ENCODE assay signal across 10 cellular contexts in the genomic region with DNA sequence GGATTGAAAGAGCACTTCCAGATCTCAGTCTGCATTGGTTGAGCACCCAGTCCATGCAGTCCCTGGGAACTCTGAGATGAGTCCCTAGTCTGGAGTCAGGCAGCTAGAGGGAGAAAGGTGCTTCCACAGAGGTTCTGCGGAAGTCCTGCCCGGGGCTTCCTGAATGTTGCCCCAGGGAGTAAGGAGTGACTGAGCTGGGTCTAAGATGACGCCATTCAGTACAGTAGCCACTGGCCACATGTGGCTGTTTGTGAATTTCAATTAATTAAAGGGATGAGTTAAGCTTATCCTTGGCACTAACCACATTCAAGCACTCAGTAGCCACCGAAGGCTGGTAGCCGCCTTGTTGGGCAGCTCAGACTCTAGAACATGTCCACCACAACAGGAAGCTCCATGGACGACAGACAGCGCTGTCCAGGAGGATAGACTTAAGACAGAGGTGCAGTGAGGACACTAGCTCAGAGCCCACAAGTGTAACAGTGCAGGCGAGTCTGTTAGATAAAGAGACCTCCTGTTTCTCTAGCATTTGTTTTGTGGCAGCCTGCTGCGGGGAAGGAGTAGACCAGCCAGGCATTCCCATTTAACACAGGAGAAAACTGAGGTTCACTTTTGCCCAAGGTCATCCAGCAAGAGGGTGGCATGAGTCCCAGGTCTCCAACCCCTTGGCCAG.
DNase-seq lines count a peak whose midpoint lies in the region; ATAC-seq and TF ChIP-seq lines count a peak whose summit lies in the region.
"Had no signal": no experiment of that assay in that cellular context is flagged by ENCODE, and none has a peak within 500 bp of the region (broad histone marks: within the 10 kb centered on the region; RNA-seq: fewer than 3 reads in every experiment).

No MANE protein-coding gene starts in this region.

- intact Hi-C loops in heart left ventricle (cut with DNase I) = loop anchor here in 1 of 10 donors (2.0 kb wide), 1 partner anchor 21 kb away; no protein-coding TSS in a partner anchor
- intact Hi-C loops in left cardiac atrium (cut with DNase I) = no loop called here
- intact Hi-C loops in naive thymus-derived CD4-positive, alpha-beta T cell (cut with micrococcal nuclease) = loop anchor here in 1 of 2 donors (2.0 kb wide), 2 partner anchors 77 to 1213 kb away; partner anchors contain the start of gene RPS24

- no peak for ATAC-seq in heart left ventricle
- no peak for ATAC-seq in left cardiac atrium
- no peak for ATAC-seq in activated naive CD8-positive, alpha-beta T cell treated with anti-CD3 and anti-CD28 coated beads, Interleukin-2, amount 10 ng/mL, durations not matched to agents 7 days and 5 days (ENCODE audit: low read depth)
- no peak for ATAC-seq in naive thymus-derived CD4-positive, alpha-beta T cell
- no peak for ATAC-seq in HG03095 (IDR thresholded peaks at IDR 0.05; ENCODE audit: unreplicated experiment)

- peak overlapping the region; percentile 65 to 93 (median 88) for H3K27ac ChIP-seq in heart left ventricle
- no peak overlapping the region for H3K27ac ChIP-seq in naive thymus-derived CD4-positive, alpha-beta T cell (ENCODE audit: low read depth, low read length)

- no peaks in the 10 kb centered on the region for H3K27me3 Mint-ChIP-seq in activated naive CD8-positive, alpha-beta T cell treated with anti-CD3 and anti-CD28 coated beads, Interleukin-2, amount 10 ng/mL, durations not matched to agents 7 days and 5 days
- no peaks in the 10 kb centered on the region for H3K27me3 Mint-ChIP-seq in naive thymus-derived CD4-positive, alpha-beta T cell
- peaks cover 4% of the 10 kb centered on the region for H3K27me3 Mint-ChIP-seq in type B pancreatic cell
- H3K27me3 Mint-ChIP-seq: CD4-positive, alpha-beta T cell had no signal

- TF ChIP-seq POLR2A in heart left ventricle (IDR thresholded peaks at IDR 0.05) = no peak

- H3K9me3 Mint-ChIP-seq in activated naive CD8-positive, alpha-beta T cell treated with anti-CD3 and anti-CD28 coated beads, Interleukin-2, amount 10 ng/mL, durations not matched to agents 7 days and 5 days = no peaks in the 10 kb centered on the region
- no peaks in the 10 kb centered on the region for H3K9me3 Mint-ChIP-seq in naive thymus-derived CD4-positive, alpha-beta T cell
- H3K9me3 Mint-ChIP-seq in type B pancreatic cell = no peaks in the 10 kb centered on the region
- H3K9me3 Mint-ChIP-seq: CD4-positive, alpha-beta T cell had no signal

- H3K36me3 ChIP-seq in heart left ventricle = no peaks in the 10 kb centered on the region
- no peaks in the 10 kb centered on the region for H3K36me3 ChIP-seq in naive thymus-derived CD4-positive, alpha-beta T cell (ENCODE audit: control insufficient read depth in 2 of 3, insufficient read depth in 3 of 3, low read length in 3 of 3)

- H3K9me3 ChIP-seq in heart left ventricle = no peaks in the 10 kb centered on the region
- H3K9me3 ChIP-seq in naive thymus-derived CD4-positive, alpha-beta T cell (ENCODE audit: control insufficient read depth in 2 of 3, low read length in 3 of 3) = no peaks in the 10 kb centered on the region

- POLR2A ChIA-PET in activated naive CD8-positive, alpha-beta T cell treated with anti-CD3 and anti-CD28 coated beads, Interleukin-2, amount 10 ng/mL, durations not matched to agents 7 days and 5 days (lab: Charles Lee) = interaction anchor here (1.0 to 2.3 kb wide), 3 partner anchors 12 to 103 kb away, joined by 3 to 7 read pairs (median 3); no protein-coding TSS in a partner anchor
- POLR2A ChIA-PET in naive thymus-derived CD4-positive, alpha-beta T cell (lab: Charles Lee) = interaction anchor here (1.0 kb wide), 1 partner anchor 86 kb away, joined by 3 read pairs; no protein-coding TSS in a partner anchor

- peaks cover 1% of the 10 kb centered on the region for H3K36me3 Mint-ChIP-seq in activated naive CD8-positive, alpha-beta T cell treated with anti-CD3 and anti-CD28 coated beads, Interleukin-2, amount 10 ng/mL, durations not matched to agents 7 days and 5 days
- peaks cover 0 to 3% (median 0%) of the 10 kb centered on the region in 5 donors for H3K36me3 Mint-ChIP-seq in naive thymus-derived CD4-positive, alpha-beta T cell
- H3K36me3 Mint-ChIP-seq in type B pancreatic cell = peaks cover 5% of the 10 kb centered on the region

- H3K27me3 ChIP-seq in heart left ventricle = no peaks in the 10 kb centered on the region
- no peaks in the 10 kb centered on the region for H3K27me3 ChIP-seq in naive thymus-derived CD4-positive, alpha-beta T cell (ENCODE audit: control insufficient read depth in 2 of 2, insufficient read depth in 2 of 2, low read length in 2 of 2)

- peak overlapping the region; percentile 87 for H3K4me3 Mint-ChIP-seq in activated naive CD8-positive, alpha-beta T cell treated with anti-CD3 and anti-CD28 coated beads, Interleukin-2, amount 10 ng/mL, durations not matched to agents 7 days and 5 days
- peak overlapping the region in 7 of 10 donors; percentile 18 to 89 (median 81) for H3K4me3 Mint-ChIP-seq in naive thymus-derived CD4-positive, alpha-beta T cell
- peak overlapping the region; percentile 22 for H3K4me3 Mint-ChIP-seq in type B pancreatic cell

- CTCF ChIA-PET in naive thymus-derived CD4-positive, alpha-beta T cell (lab: Charles Lee) = no interaction called here

- TF ChIP-seq CTCF in heart left ventricle (IDR thresholded peaks at IDR 0.05) (no peak), type B pancreatic cell (conservative IDR thresholded peaks at IDR 0.05) (no peak)

- H3K4me1 Mint-ChIP-seq in activated naive CD8-positive, alpha-beta T cell treated with anti-CD3 and anti-CD28 coated beads, Interleukin-2, amount 10 ng/mL, durations not matched to agents 7 days and 5 days = peaks cover 68% of the 10 kb centered on the region
- H3K4me1 Mint-ChIP-seq in naive thymus-derived CD4-positive, alpha-beta T cell = peaks cover 45 to 74% (median 53%) of the 10 kb centered on the region in 7 donors
- peaks cover 45% of the 10 kb centered on the region for H3K4me1 Mint-ChIP-seq in type B pancreatic cell (ENCODE audit: unreplicated experiment)

- H3K4me1 ChIP-seq in heart left ventricle = peaks cover 38 to 98% (median 87%) of the 10 kb centered on the region in 12 donors
- H3K4me1 ChIP-seq in naive thymus-derived CD4-positive, alpha-beta T cell (ENCODE audit: control insufficient read depth in 2 of 2, insufficient read depth in 2 of 2, low read length in 2 of 2) = peaks cover 27 to 67% of the 10 kb centered on the region in 2 donors

- H3K4me3 ChIP-seq in heart left ventricle = peak overlapping the region in 2 of 12 donors; percentile 73 to 74
- peak overlapping the region; percentile 51 for H3K4me3 ChIP-seq in naive thymus-derived CD4-positive, alpha-beta T cell (ENCODE audit: low read length)

- peak overlapping the region; percentile 95 for H3K27ac Mint-ChIP-seq in activated naive CD8-positive, alpha-beta T cell treated with anti-CD3 and anti-CD28 coated beads, Interleukin-2, amount 10 ng/mL, durations not matched to agents 7 days and 5 days
- peak overlapping the region in 5 of 9 donors; percentile 57 to 94 (median 76) for H3K27ac Mint-ChIP-seq in naive thymus-derived CD4-positive, alpha-beta T cell
- peak overlapping the region; percentile 23 for H3K27ac Mint-ChIP-seq in type B pancreatic cell

- WGBS in heart left ventricle, 4 donors = 58 to 72% (median 66%) methylated on average over 9 of the region's 9 CpGs

- DNase-seq in heart left ventricle (no peak), left cardiac atrium (no peak), type B pancreatic cell (ENCODE audit: extremely low spot score, unreplicated experiment) (no peak), NCI-H774 (lab: John Stamatoyannopoulos, UW) (no peak), DMS53 treated with DMSO at 0.1 percent for 48 hours (lab: John Stamatoyannopoulos, UW; ENCODE audit: unreplicated experiment) (no peak)
- no peak for DNase-seq in activated naive CD8-positive, alpha-beta T cell treated with anti-CD3 and anti-CD28 coated beads, Interleukin-2, amount 10 ng/mL, durations not matched to agents 7 days and 5 days
- no peak for DNase-seq in naive thymus-derived CD4-positive, alpha-beta T cell
- DNase-seq: CD4-positive, alpha-beta T cell; NCI-H2081 had no signal

Comparison
In these comparisons a context has a peak if more than half of its experiments do, and no peak if none do; other contexts are left out.
1. H3K27ac Mint-ChIP-seq: peak in every context shown above with its lines; median percentile 95 in activated naive CD8-positive, alpha-beta T cell treated with anti-CD3 and anti-CD28 coated beads, Interleukin-2, amount 10 ng/mL, durations not matched to agents 7 days and 5 days; 76 in naive thymus-derived CD4-positive, alpha-beta T cell; 23 in type B pancreatic cell.
2. H3K4me3 Mint-ChIP-seq: peak in every context shown above with its lines; median percentile 87 in activated naive CD8-positive, alpha-beta T cell treated with anti-CD3 and anti-CD28 coated beads, Interleukin-2, amount 10 ng/mL, durations not matched to agents 7 days and 5 days; 81 in naive thymus-derived CD4-positive, alpha-beta T cell; 22 in type B pancreatic cell.